9 cellular contexts compared by ENCODE assay signal in the genomic region with DNA sequence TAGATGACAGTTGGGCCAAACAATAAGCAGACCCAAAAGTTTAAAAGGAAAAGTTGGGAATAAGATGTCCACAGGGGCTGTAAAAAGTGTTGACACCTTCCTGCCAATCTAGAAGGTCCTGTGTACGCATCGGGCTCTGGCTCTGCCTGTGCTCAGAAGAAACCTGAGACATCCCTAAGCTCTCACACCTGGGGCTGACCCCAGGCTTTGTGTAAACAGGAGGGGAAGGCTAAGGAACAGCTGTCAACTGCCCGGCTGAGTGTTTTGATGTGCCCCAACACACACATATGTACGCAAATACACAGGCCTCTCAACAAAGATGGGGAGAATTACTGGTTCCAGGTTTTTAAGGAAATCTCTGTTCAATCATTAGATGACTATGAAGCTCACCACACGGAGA. TPM values are rescaled to one million over a fixed set of nuclear protein-coding genes. Genes with fewer than 3 reads are reported as not detected.
DNase-seq lines count a peak whose midpoint lies in the region; ATAC-seq, FAIRE-seq and TF ChIP-seq lines count a peak whose summit lies in the region.
"Had no signal": no experiment of that assay in that cellular context is flagged by ENCODE, and none has a peak within 500 bp of the region (broad histone marks: within the 10 kb centered on the region; RNA-seq: fewer than 3 reads in every experiment).

No MANE protein-coding gene starts in this region.

- BruUV-seq in mammary epithelial cell (replicated peaks; lab: Mats Ljungman, UMichigan), result no TSS peak

- TF ChIP-seq CTCF in H9 (conservative IDR thresholded peaks at IDR 0.05), result no peak
- TF ChIP-seq CTCF in mammary epithelial cell (conservative IDR thresholded peaks at IDR 0.05 in 1 of 2, IDR thresholded peaks at IDR 0.05 in 1 of 2; ENCODE audit: extremely low read depth in 1 of 2, insufficient read depth in 1 of 2, low read depth in 1 of 2, low read length in 2 of 2), result no peak

- H3K36me3 Mint-ChIP-seq in H9 (ENCODE audit: insufficient read depth in 1 of 3, low read depth in 3 of 3), result peaks cover 0 to 4% (median under 1%) of the 10 kb centered on the region in 3 experiments; a peak in 2 of 7 replicates

- no peak overlapping the region for H3K9ac ChIP-seq in H9 (ENCODE audit: extremely low read depth, insufficient read length, low read length)
- H3K9ac ChIP-seq in mammary epithelial cell (ENCODE audit: insufficient read depth, low read length), result no peak overlapping the region

- H3K56ac ChIP-seq in H9 (ENCODE audit: insufficient read length, low read depth, low read length), result no peak overlapping the region

- H2AFZ ChIP-seq in H9 (ENCODE audit: low read length) (no peak overlapping the region), mammary epithelial cell (ENCODE audit: low read depth, low read length) (no peak overlapping the region)

- WGBS in H9 (ENCODE audit: extremely low coverage, insufficient read length, low lambda C conversion rate), result no CpG with 5 or more reads among the region's 5 CpGs
- WGBS in mammary epithelial cell (ENCODE audit: low coverage, missing lambda C conversion rate), result 41% methylated on average over 5 of the region's 5 CpGs
- WGBS in small intestine, 3 donors, result 29 to 49% (median 32%) methylated on average over 5 of the region's 5 CpGs

- no peak overlapping the region for H3K4ac ChIP-seq in H9 (ENCODE audit: low read depth, low read length)

- H2BK5ac ChIP-seq in H9 (ENCODE audit: insufficient read length, low read length), result no peak overlapping the region

- CTCF ChIA-PET in mammary epithelial cell (lab: Charles Lee; ENCODE audit: low non-redundant PET), result interaction anchor here (0.6 kb wide), 1 partner anchor 129 kb away, joined by 6 read pairs; no protein-coding TSS in a partner anchor

- H3K36me3 ChIP-seq in mammary epithelial cell (ENCODE audit: insufficient read depth, low read length) (no peaks in the 10 kb centered on the region), small intestine (ENCODE audit: control insufficient read depth in 2 of 2, insufficient read depth in 2 of 2, low read length in 2 of 2) (no peaks in the 10 kb centered on the region)
- H3K36me3 ChIP-seq: thoracic aorta had no signal

- no peak overlapping the region for H3T11ph ChIP-seq in H9 (ENCODE audit: low read length)

- no peak overlapping the region for H4K5ac ChIP-seq in H9 (ENCODE audit: insufficient read length, low read depth, low read length)

- H4K8ac ChIP-seq in H9 (replicated peaks; ENCODE audit: insufficient read length, low read depth, low read length), result no peak overlapping the region

- peaks cover 5 to 10% of the 10 kb centered on the region in 2 experiments; a peak in 4 of 5 replicates for H3K9me3 Mint-ChIP-seq in H9

- H3K79me2 ChIP-seq in H9 (ENCODE audit: insufficient read depth, low read length) (peaks cover 2% of the 10 kb centered on the region; the same call in 1 of the 2 replicates), mammary epithelial cell (ENCODE audit: insufficient read depth, low read length) (peaks cover 85% of the 10 kb centered on the region)

- H3K14ac ChIP-seq in H9 (ENCODE audit: insufficient read depth, low read length), result no peak overlapping the region

- H4K91ac ChIP-seq in H9 (ENCODE audit: insufficient read length, low read depth, low read length), result no peak overlapping the region

- ATAC-seq in HG03097 (IDR thresholded peaks at IDR 0.05; ENCODE audit: low FRiP score, unreplicated experiment), result no peak

- intact Hi-C loops in mammary epithelial cell (cut with micrococcal nuclease), result no loop called here

- in situ Hi-C loops in mammary epithelial cell (cut with MboI; ENCODE audit: low sequenced_read_pairs in 2 of 2), result no loop called here

- peak overlapping the region; percentile 5 to 61; a peak in 1 of 5 replicates for H3K4me3 Mint-ChIP-seq in H9

- H3K23me2 ChIP-seq in H9 (ENCODE audit: insufficient read length, low read depth, low read length, poor library complexity, severe bottlenecking), result no peaks in the 10 kb centered on the region

- FAIRE-seq in small intestine (lab: Jason Lieb, UNC), result no peak

- peaks cover 26 to 35% of the 10 kb centered on the region in 2 experiments for H3K4me1 Mint-ChIP-seq in H9

- H4K20me1 ChIP-seq in H9 (ENCODE audit: control insufficient read depth, insufficient read depth, insufficient read length), result no peaks in the 10 kb centered on the region
- H4K20me1 ChIP-seq in mammary epithelial cell (ENCODE audit: insufficient read depth, low read length), result peaks cover 4% of the 10 kb centered on the region

- H2BK20ac ChIP-seq in H9 (ENCODE audit: low read depth, low read length, poor library complexity, severe bottlenecking), result no peak overlapping the region

- no peak overlapping the region for H2BK120ac ChIP-seq in H9 (ENCODE audit: low read depth, low read length, poor library complexity, severe bottlenecking)

- H3K4me1 ChIP-seq in H9 (ENCODE audit: insufficient read depth, low read length) (no peaks in the 10 kb centered on the region), mammary epithelial cell (ENCODE audit: insufficient read depth, low read length) (peaks cover 14% of the 10 kb centered on the region), small intestine (ENCODE audit: control insufficient read depth in 2 of 2, insufficient read depth in 1 of 2, low read depth in 1 of 2, low read length in 1 of 2) (peaks cover 1 to 16% of the 10 kb centered on the region in 2 donors)

- no peaks in the 10 kb centered on the region; the same call in 1 of the 2 replicates for H3K27me3 ChIP-seq in H9 (ENCODE audit: insufficient read depth, low read length)
- no peaks in the 10 kb centered on the region for H3K27me3 ChIP-seq in mammary epithelial cell (ENCODE audit: insufficient read depth, low read length)
- no peaks in the 10 kb centered on the region for H3K27me3 ChIP-seq in small intestine (ENCODE audit: control insufficient read depth in 2 of 2, insufficient read depth in 2 of 2, low read length in 2 of 2)

- H3K4me2 ChIP-seq in H9 (ENCODE audit: insufficient read depth, insufficient read length, low read length) (no peak overlapping the region), mammary epithelial cell (ENCODE audit: insufficient read depth, low read depth, low read length) (peak overlapping the region; percentile 63)

- H3K27ac ChIP-seq in H9 (ENCODE audit: insufficient read length, low read depth, low read length), result no peak overlapping the region
- H3K27ac ChIP-seq in mammary epithelial cell (ENCODE audit: insufficient read depth, low read depth, low read length), result peak overlapping the region; percentile 27
- peak overlapping the region in 1 of 2 donors; percentile 6 for H3K27ac ChIP-seq in small intestine (ENCODE audit: low read depth in 1 of 2, low read length in 1 of 2)
- H3K27ac ChIP-seq: thoracic aorta had no signal

- H3K79me1 ChIP-seq in H9 (ENCODE audit: insufficient read depth, low read depth, low read length, poor library complexity, severe bottlenecking), result no peaks in the 10 kb centered on the region

- H2BK12ac ChIP-seq in H9 (ENCODE audit: insufficient read length, low read depth, low read length), result no peak overlapping the region

- peak; percentile 69 for DNase-seq in H9
- DNase-seq in NCI-H1930 (lab: John Stamatoyannopoulos, UW), result peak; percentile 51 to 52
- DNase-seq in mammary epithelial cell, result no peak
- peak; percentile 27 for DNase-seq in small intestine
- DNase-seq in A172 (ENCODE audit: low spot score), result no peak
- no peak for DNase-seq in activated CD8-positive, alpha-beta memory T cell treated with anti-CD3 and anti-CD28 coated beads, Interleukin-2, amount 50 U/mL, for 48 hours
- DNase-seq in COLO829 (ENCODE audit: low spot score), result no peak

- peak overlapping the region in 2 of 3 experiments; percentile 17 to 91; a peak in 3 of 7 replicates for H3K27ac Mint-ChIP-seq in H9

- H3K4me3 ChIP-seq in mammary epithelial cell (replicated peaks in 1 of 3; ENCODE audit: insufficient read depth in 1 of 3, low read depth in 2 of 3, low read length in 3 of 3) (no peak overlapping the region), small intestine (ENCODE audit: low read depth in 1 of 2, low read length in 2 of 2) (no peak overlapping the region)
- H3K4me3 ChIP-seq: thoracic aorta had no signal

- H3K27me3 Mint-ChIP-seq in H9 (ENCODE audit: low read depth), result no peaks in the 10 kb centered on the region

- H3K9me3 ChIP-seq in H9 (ENCODE audit: control insufficient read depth, low read depth, low read length) (no peaks in the 10 kb centered on the region), mammary epithelial cell (replicated peaks; ENCODE audit: insufficient read depth, low read length) (no peaks in the 10 kb centered on the region), small intestine (ENCODE audit: control insufficient read depth, low read depth) (no peaks in the 10 kb centered on the region)
- H3K9me3 ChIP-seq: thoracic aorta had no signal

- no peak overlapping the region for H3K18ac ChIP-seq in H9 (ENCODE audit: insufficient read length, low read depth, low read length)

- dilution Hi-C loops in mammary epithelial cell (cut with HindIII; ENCODE audit: low sequenced_read_pairs), result no loop called here

- no peak overlapping the region for H2BK15ac ChIP-seq in H9 (ENCODE audit: low read depth, low read length)

- H2AK5ac ChIP-seq in H9 (ENCODE audit: insufficient read length, low read length), result no peak overlapping the region

- H3K23ac ChIP-seq in H9 (ENCODE audit: insufficient read length, low read depth, low read length), result no peak overlapping the region

RNA-seq across cellular contexts. Expression of gene TMEM131, which starts 59.5 kb away (rescaled TPM):
- total RNA-seq in H9 (2021) (20.9 and 22.3 TPM in 2 replicates), mammary epithelial cell (10 to 100 TPM; 66.2 to 67.9 TPM)
- polyA plus RNA-seq in mammary epithelial cell (19.7 TPM), small intestine (10 to 100 TPM in 2 of 3 donors, 1 to 10 TPM in 1; 6.5 to 15.3 (median 12.3) TPM)
- polyA minus RNA-seq in mammary epithelial cell, result 147 TPM
- 13.6 and 21.9 TPM in 2 replicates for total RNA-seq in A172 (2014; rRNA removed; shearing (Covaris generic))

Comparison
In these comparisons a context has a peak if more than half of its experiments do, and no peak if none do; other contexts are left out.
1. DNase-seq: peak in H9 (single experiment), NCI-H1930 (2 of 2) and small intestine (single experiment); none in mammary epithelial cell (single experiment), A172 (single experiment), activated CD8-positive, alpha-beta memory T cell treated with anti-CD3 and anti-CD28 coated beads, Interleukin-2, amount 50 U/mL, for 48 hours (single experiment) and COLO829 (single experiment).